20 cellular contexts compared by ENCODE assay signal in genomic region chr4:188660796-188661195, GRCh38.
DNase-seq lines count a peak whose midpoint lies in the region; ATAC-seq and TF ChIP-seq lines count a peak whose summit lies in the region.
"Had no signal": no experiment of that assay in that cellular context is flagged by ENCODE, and none has a peak within 500 bp of the region (broad histone marks: within the 10 kb centered on the region; RNA-seq: fewer than 3 reads in every experiment).

No MANE protein-coding gene starts in this region.

- H3K27me3 ChIP-seq in endodermal cell (ENCODE audit: control insufficient read depth, insufficient read depth, low read length, poor library complexity, severe bottlenecking) (no peaks in the 10 kb centered on the region), tibial artery (no peaks in the 10 kb centered on the region), hepatocyte (no peaks in the 10 kb centered on the region)
- H3K27me3 ChIP-seq: SJSA1 had no signal

- no peaks in the 10 kb centered on the region for H4K20me1 ChIP-seq in hepatocyte (ENCODE audit: insufficient read depth, poor library complexity, severe bottlenecking)

- DNase-seq in NCI-H69 (lab: John Stamatoyannopoulos, UW): peak; percentile 6
- peak; percentile 46 for DNase-seq in endodermal cell
- DNase-seq in middle frontal gyrus (ENCODE audit: extremely low spot score, low spot score): peak; percentile 24
- DNase-seq in substantia nigra (lab: John Stamatoyannopoulos, UW): peak in 42 of 49 donors; percentile 6 to 82 (median 45)
- DNase-seq in tibial artery: no peak
- no peak for DNase-seq in hepatocyte (ENCODE audit: low spot score)
- DNase-seq in stimulated activated naive CD8-positive, alpha-beta T cell treated with anti-CD3 and anti-CD28 coated beads, Interleukin-15, amount 100 ng/mL, for 72 hours: no peak
- DNase-seq in NCI-H2227 treated with DMSO at 0.1 percent for 48 hours (lab: John Stamatoyannopoulos, UW): no peak
- DNase-seq: activated CD8-positive, alpha-beta memory T cell treated with anti-CD3 and anti-CD28 coated beads, Interleukin-2, amount 50 U/mL, for 48 hours; activated effector memory CD4-positive, alpha-beta T cell treated with Interleukin-2 at 50 U/mL for 16 hours; activated naive CD8-positive, alpha-beta T cell treated with anti-CD3 and anti-CD28 coated beads, Interleukin-2, amount 50 U/mL, for 24 hours; Caco-2; kidney; small intestine; stimulated activated CD4-positive, alpha-beta T cell treated with anti-CD3 and anti-CD28 coated beads, Interleukin-2, amount 100 ng/mL, for 48 hours; stimulated activated naive CD4-positive, alpha-beta T cell treated with Interleukin-2 at 50 U/mL for 16 hours; WERI-Rb-1 had no signal

- H3K36me3 ChIP-seq in endodermal cell (ENCODE audit: control insufficient read depth, insufficient read depth, low read length) (no peaks in the 10 kb centered on the region), tibial artery (no peaks in the 10 kb centered on the region), hepatocyte (replicated peaks; ENCODE audit: insufficient read depth, low read depth) (no peaks in the 10 kb centered on the region)
- H3K36me3 ChIP-seq: SJSA1, WERI-Rb-1 had no signal

- no peaks in the 10 kb centered on the region for H3K9me3 Mint-ChIP-seq in endodermal cell
- H3K9me3 Mint-ChIP-seq in stimulated activated naive CD8-positive, alpha-beta T cell treated with anti-CD3 and anti-CD28 coated beads, Interleukin-15, amount 100 ng/mL, for 72 hours: peaks cover 23 to 33% of the 10 kb centered on the region in 2 donors

- WGBS in endodermal cell (ENCODE audit: insufficient coverage in 1 of 2, insufficient read length in 1 of 2), 2 experiments: 90 to 93% methylated on average over 3 to 7 of the region's 7 CpGs
- 78% methylated on average over 7 of the region's 7 CpGs for WGBS in hepatocyte (ENCODE audit: low lambda C conversion rate, missing lambda C conversion rate)

- H3K27ac ChIP-seq in endodermal cell (ENCODE audit: low read depth, low read length) (no peak overlapping the region), substantia nigra (ENCODE audit: low read depth, low read length, poor library complexity, severe bottlenecking) (no peak overlapping the region), tibial artery (no peak overlapping the region), hepatocyte (no peak overlapping the region)
- H3K27ac ChIP-seq: SJSA1, WERI-Rb-1 had no signal

- no peaks in the 10 kb centered on the region for H3K79me2 ChIP-seq in hepatocyte

- H3K4me1 ChIP-seq in endodermal cell (ENCODE audit: control insufficient read depth, insufficient read depth, low read length) (no peaks in the 10 kb centered on the region), tibial artery (no peaks in the 10 kb centered on the region), hepatocyte (ENCODE audit: insufficient read depth) (no peaks in the 10 kb centered on the region)
- H3K4me1 ChIP-seq: Caco-2, SJSA1 had no signal

- H3K4me1 Mint-ChIP-seq in endodermal cell: peaks cover 8% of the 10 kb centered on the region
- H3K4me1 Mint-ChIP-seq in stimulated activated naive CD8-positive, alpha-beta T cell treated with anti-CD3 and anti-CD28 coated beads, Interleukin-15, amount 100 ng/mL, for 72 hours: no peaks in the 10 kb centered on the region
- H3K4me1 Mint-ChIP-seq: activated naive CD8-positive, alpha-beta T cell treated with anti-CD3 and anti-CD28 coated beads, Interleukin-2, amount 50 U/mL, for 24 hours had no signal

- H3K27ac Mint-ChIP-seq in endodermal cell: no peak overlapping the region
- no peak overlapping the region for H3K27ac Mint-ChIP-seq in stimulated activated naive CD8-positive, alpha-beta T cell treated with anti-CD3 and anti-CD28 coated beads, Interleukin-15, amount 100 ng/mL, for 72 hours
- H3K27ac Mint-ChIP-seq: activated naive CD8-positive, alpha-beta T cell treated with anti-CD3 and anti-CD28 coated beads, Interleukin-2, amount 50 U/mL, for 24 hours; progenitor cell of endocrine pancreas had no signal

- no peak overlapping the region for H2AFZ ChIP-seq in hepatocyte

- no peaks in the 10 kb centered on the region for H3K27me3 Mint-ChIP-seq in endodermal cell (ENCODE audit: insufficient read depth)
- H3K27me3 Mint-ChIP-seq in stimulated activated naive CD8-positive, alpha-beta T cell treated with anti-CD3 and anti-CD28 coated beads, Interleukin-15, amount 100 ng/mL, for 72 hours: no peaks in the 10 kb centered on the region
- H3K27me3 Mint-ChIP-seq: activated naive CD8-positive, alpha-beta T cell treated with anti-CD3 and anti-CD28 coated beads, Interleukin-2, amount 50 U/mL, for 24 hours; progenitor cell of endocrine pancreas had no signal

- H3K9me2 ChIP-seq in hepatocyte (replicated peaks; ENCODE audit: insufficient read depth): no peaks in the 10 kb centered on the region

- no peak for ATAC-seq in stimulated activated naive CD8-positive, alpha-beta T cell treated with anti-CD3 and anti-CD28 coated beads, Interleukin-15, amount 100 ng/mL, for 72 hours
- ATAC-seq: activated naive CD8-positive, alpha-beta T cell treated with anti-CD3 and anti-CD28 coated beads, Interleukin-2, amount 50 U/mL, for 24 hours had no signal

- H3K4me2 ChIP-seq in hepatocyte: no peak overlapping the region

- no peak overlapping the region for H3K4me3 Mint-ChIP-seq in endodermal cell
- no peak overlapping the region for H3K4me3 Mint-ChIP-seq in stimulated activated naive CD8-positive, alpha-beta T cell treated with anti-CD3 and anti-CD28 coated beads, Interleukin-15, amount 100 ng/mL, for 72 hours
- H3K4me3 Mint-ChIP-seq: activated naive CD8-positive, alpha-beta T cell treated with anti-CD3 and anti-CD28 coated beads, Interleukin-2, amount 50 U/mL, for 24 hours had no signal

- TF ChIP-seq CTCF in endodermal cell (conservative IDR thresholded peaks at IDR 0.05): no peak
- TF ChIP-seq CTCF in tibial artery (IDR thresholded peaks at IDR 0.05): no peak
- TF ChIP-seq CTCF in hepatocyte (IDR thresholded peaks at IDR 0.05; ENCODE audit: poor library complexity): no peak

- H3K9me3 ChIP-seq in endodermal cell (ENCODE audit: control insufficient read depth, low read length) (no peaks in the 10 kb centered on the region), tibial artery (peaks cover 0 to 6% (median 0%) of the 10 kb centered on the region in 3 donors), hepatocyte (ENCODE audit: low read depth) (no peaks in the 10 kb centered on the region)
- H3K9me3 ChIP-seq: Caco-2, SJSA1 had no signal

- no peak overlapping the region for H3K4me3 ChIP-seq in endodermal cell (ENCODE audit: low read length)
- H3K4me3 ChIP-seq in tibial artery: no peak overlapping the region
- H3K4me3 ChIP-seq in hepatocyte: no peak overlapping the region
- H3K4me3 ChIP-seq: lung, SJSA1 had no signal

- no peak overlapping the region for H3K9ac ChIP-seq in endodermal cell (ENCODE audit: extremely low read depth, low read length, poor library complexity, severe bottlenecking)

- no peaks in the 10 kb centered on the region for H3K36me3 Mint-ChIP-seq in endodermal cell (ENCODE audit: low read depth)

- intact Hi-C loops in tibial artery (cut with DNase I; ENCODE audit: low total_unique reads): no loop called here

Comparison
In these comparisons a context has a peak if more than half of its experiments do, and no peak if none do; other contexts are left out.
1. DNase-seq: peak in NCI-H69 (single experiment), endodermal cell (single experiment), middle frontal gyrus (single experiment) and substantia nigra (42 of 49); none in tibial artery (0 of 2), hepatocyte (single experiment), stimulated activated naive CD8-positive, alpha-beta T cell treated with anti-CD3 and anti-CD28 coated beads, Interleukin-15, amount 100 ng/mL, for 72 hours (0 of 2) and NCI-H2227 treated with DMSO at 0.1 percent for 48 hours (single experiment).